In the genomic region with DNA sequence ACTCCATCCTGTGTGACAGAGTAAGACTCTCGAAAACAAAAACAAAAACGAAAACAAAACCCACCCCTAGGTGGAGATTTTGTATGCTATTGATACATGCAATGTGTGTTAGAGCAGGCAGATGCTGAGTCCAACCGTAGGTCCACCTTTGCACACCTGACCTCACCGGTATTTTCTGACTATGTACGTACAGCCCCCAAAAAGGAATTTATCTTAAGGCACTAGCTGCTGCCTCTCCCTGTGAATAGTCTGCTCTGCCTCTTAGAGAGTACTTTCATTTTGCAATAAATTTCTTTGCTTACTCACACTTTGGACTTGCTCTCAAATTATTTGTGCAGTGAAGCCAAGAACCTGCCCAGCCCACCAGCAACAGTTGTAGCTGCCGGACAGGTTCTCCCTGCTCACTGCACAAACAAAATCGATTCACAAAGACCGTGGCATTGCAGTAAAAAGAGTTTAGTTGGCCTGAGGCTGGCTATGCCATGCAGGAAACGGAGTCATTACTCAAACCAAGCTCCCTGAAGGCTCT, we compare ENCODE assay signal across 10 cellular contexts. TPM values are rescaled to one million over a fixed set of nuclear protein-coding genes. Genes with fewer than 3 reads are reported as not detected.
A peak's percentile ranks its signal among the peaks of the same experiment; 100 is the strongest.
DNase-seq lines count a peak whose midpoint lies in the region; ATAC-seq and TF ChIP-seq lines count a peak whose summit lies in the region.
"Had no signal": no experiment of that assay in that cellular context is flagged by ENCODE, and none has a peak within 500 bp of the region (broad histone marks: within the 10 kb centered on the region; RNA-seq: fewer than 3 reads in every experiment).

No MANE protein-coding gene starts in this region.

- H3K4me1 ChIP-seq in thyroid gland = peaks cover 20 to 35% of the 10 kb centered on the region in 2 donors
- no peaks in the 10 kb centered on the region for H3K4me1 ChIP-seq in aorta (ENCODE audit: control insufficient read depth in 1 of 2, insufficient read depth in 2 of 2, low read length in 2 of 2)

- ATAC-seq in sciatic nerve (no peak), aorta (ENCODE audit: low FRiP score) (no peak)
- ATAC-seq: A549; activated CD8-positive, alpha-beta T cell treated with anti-CD3 and anti-CD28 coated beads, Interleukin-2, amount 10 ng/mL, durations not matched to agents 7 days and 5 days had no signal

- CTCF ChIA-PET in activated CD4-positive, alpha-beta T cell treated with anti-CD3 and anti-CD28 coated beads, Interleukin-2, amount 10 ng/mL, durations not matched to agents 7 days and 5 days (lab: Charles Lee) = interaction anchor here (3.5 to 3.9 kb wide), 2 partner anchors 11 to 151 kb away, joined by 29 to 33 read pairs; no protein-coding TSS in a partner anchor

- peaks cover 22% of the 10 kb centered on the region for H3K4me1 Mint-ChIP-seq in activated CD4-positive, alpha-beta T cell treated with anti-CD3 and anti-CD28 coated beads, Interleukin-2, amount 10 ng/mL, durations not matched to agents 7 days and 5 days

- intact Hi-C loops in thyroid gland (cut with DNase I) (loop anchor here (5.0 to 10.0 kb wide), 2 partner anchors 154 to 212 kb away; no protein-coding TSS in a partner anchor), sciatic nerve (cut with DNase I) (loop anchor here (10.0 kb wide), 1 partner anchor 152 kb away; no protein-coding TSS in a partner anchor), aorta (cut with DNase I) (loop anchor here in 1 of 2 donors (5.0 kb wide), 2 partner anchors 109 to 209 kb away; a partner anchor contains a TSS)

- DNase-seq in NCI-H2227 (lab: John Stamatoyannopoulos, UW; ENCODE audit: unreplicated experiment) (peak; percentile 13), NCI-H2227 treated with DMSO at 0.1 percent for 48 hours (lab: John Stamatoyannopoulos, UW) (no peak), kidney epithelial cell (ENCODE audit: low read depth) (peak; percentile 31), thyroid gland (peak; percentile 91), sciatic nerve (ENCODE audit: low spot score) (no peak), aorta (no peak)
- no peak for DNase-seq in activated CD4-positive, alpha-beta T cell treated with anti-CD3 and anti-CD28 coated beads, Interleukin-2, amount 10 ng/mL, durations not matched to agents 7 days and 5 days
- DNase-seq: activated CD8-positive, alpha-beta T cell treated with anti-CD3 and anti-CD28 coated beads, Interleukin-2, amount 10 ng/mL, durations not matched to agents 7 days and 5 days had no signal

- no peaks in the 10 kb centered on the region for H3K9me3 ChIP-seq in thyroid gland
- H3K9me3 ChIP-seq in aorta (ENCODE audit: control insufficient read depth, low read length) = no peaks in the 10 kb centered on the region
- H3K9me3 ChIP-seq: A549 had no signal

- TF ChIP-seq CTCF in VCaP (conservative IDR thresholded peaks at IDR 0.05) (no peak), kidney epithelial cell (IDR thresholded peaks at IDR 0.05; ENCODE audit: insufficient read depth, low read length, poor library complexity, severe bottlenecking) (no peak), thyroid gland (IDR thresholded peaks at IDR 0.05) (peak in 3 of 6 experiments; percentile 16 to 34 (median 31))

- no peak overlapping the region for H3K4me3 Mint-ChIP-seq in activated CD4-positive, alpha-beta T cell treated with anti-CD3 and anti-CD28 coated beads, Interleukin-2, amount 10 ng/mL, durations not matched to agents 7 days and 5 days
- H3K4me3 Mint-ChIP-seq: activated CD8-positive, alpha-beta T cell treated with anti-CD3 and anti-CD28 coated beads, Interleukin-2, amount 10 ng/mL, durations not matched to agents 7 days and 5 days had no signal

- H3K36me3 Mint-ChIP-seq in activated CD4-positive, alpha-beta T cell treated with anti-CD3 and anti-CD28 coated beads, Interleukin-2, amount 10 ng/mL, durations not matched to agents 7 days and 5 days (ENCODE audit: low read depth) = peaks cover 10% of the 10 kb centered on the region

- no peak overlapping the region for H3K4me3 ChIP-seq in kidney epithelial cell (ENCODE audit: low read depth, low read length)
- peak overlapping the region in 1 of 3 donors; percentile 5 for H3K4me3 ChIP-seq in thyroid gland (replicated peaks in 1 of 3)
- H3K4me3 ChIP-seq in aorta (ENCODE audit: low read length in 2 of 2) = no peak overlapping the region
- H3K4me3 ChIP-seq: A549 had no signal

- TF ChIP-seq POLR2A in thyroid gland (IDR thresholded peaks at IDR 0.05) = peak in 1 of 2 donors; percentile 65

- H3K27me3 Mint-ChIP-seq in activated CD4-positive, alpha-beta T cell treated with anti-CD3 and anti-CD28 coated beads, Interleukin-2, amount 10 ng/mL, durations not matched to agents 7 days and 5 days = no peaks in the 10 kb centered on the region

- no peaks in the 10 kb centered on the region for H3K27me3 ChIP-seq in kidney epithelial cell (ENCODE audit: control insufficient read depth, insufficient read depth, low read length)
- H3K27me3 ChIP-seq in thyroid gland = no peaks in the 10 kb centered on the region
- no peaks in the 10 kb centered on the region for H3K27me3 ChIP-seq in aorta (ENCODE audit: control insufficient read depth in 1 of 2, insufficient read depth in 2 of 2, low read length in 1 of 2)

- POLR2A ChIA-PET in activated CD4-positive, alpha-beta T cell treated with anti-CD3 and anti-CD28 coated beads, Interleukin-2, amount 10 ng/mL, durations not matched to agents 7 days and 5 days (lab: Charles Lee) = no interaction called here

- H3K27ac ChIP-seq in VCaP = peak overlapping the region; percentile 98
- H3K27ac ChIP-seq in thyroid gland = peak overlapping the region; percentile 91 to 98 (median 96)
- no peak overlapping the region for H3K27ac ChIP-seq in aorta (ENCODE audit: low read depth in 1 of 2, low read length in 2 of 2)
- H3K27ac ChIP-seq: A549 had no signal

- H3K36me3 ChIP-seq in kidney epithelial cell (ENCODE audit: control insufficient read depth, insufficient read depth, low read length) (no peaks in the 10 kb centered on the region), thyroid gland (no peaks in the 10 kb centered on the region), aorta (ENCODE audit: control insufficient read depth in 1 of 2, insufficient read depth in 2 of 2, low read length in 1 of 2) (no peaks in the 10 kb centered on the region)

- 22 to 26% methylated on average over 9 of the region's 9 CpGs for WGBS in thyroid gland, 2 donors
- WGBS in aorta, 2 donors = 36 to 43% methylated on average over 9 of the region's 9 CpGs

- H3K9me3 Mint-ChIP-seq in activated CD4-positive, alpha-beta T cell treated with anti-CD3 and anti-CD28 coated beads, Interleukin-2, amount 10 ng/mL, durations not matched to agents 7 days and 5 days = no peaks in the 10 kb centered on the region

- H3K27ac Mint-ChIP-seq in activated CD4-positive, alpha-beta T cell treated with anti-CD3 and anti-CD28 coated beads, Interleukin-2, amount 10 ng/mL, durations not matched to agents 7 days and 5 days = no peak overlapping the region
- H3K27ac Mint-ChIP-seq: activated CD8-positive, alpha-beta T cell treated with anti-CD3 and anti-CD28 coated beads, Interleukin-2, amount 10 ng/mL, durations not matched to agents 7 days and 5 days had no signal

RNA-seq across cellular contexts. Expression of a gene that starts 8.2 kb away (rescaled TPM):
- total RNA-seq in kidney epithelial cell (3.1 and 5.0 TPM in 2 replicates), thyroid gland (1 to 10 TPM; 5.1 to 7.0 (median 6.2) TPM), sciatic nerve (6.1 TPM), aorta (1 to 10 TPM; 4.1 to 4.5 TPM)
- 1 to 10 TPM; 1.3 to 3.1 TPM for polyA plus RNA-seq in aorta
- total RNA-seq in activated CD4-positive, alpha-beta T cell treated with anti-CD3 and anti-CD28 coated beads, Interleukin-2, amount 10 ng/mL, durations not matched to agents 7 days and 5 days = 1 to 10 TPM; 4.6 to 5.6 TPM

RNA-seq across cellular contexts. Expression of a gene that starts 24.3 kb away (rescaled TPM):
- total RNA-seq in kidney epithelial cell (0.50 and 2.2 TPM in 2 replicates), thyroid gland (10 to 100 TPM in 3 of 4 donors, 1 to 10 TPM in 1; 2.4 to 20.7 (median 11.6) TPM), sciatic nerve (4.4 TPM), aorta (1 to 10 TPM in 1 of 2 donors, under 1 TPM in 1; 0.65 to 3.5 TPM)
- 10 to 100 TPM in 1 of 2 donors, 1 to 10 TPM in 1; 4.0 to 12.0 TPM for polyA plus RNA-seq in aorta
- 1 to 10 TPM; 1.2 to 1.6 TPM for total RNA-seq in activated CD4-positive, alpha-beta T cell treated with anti-CD3 and anti-CD28 coated beads, Interleukin-2, amount 10 ng/mL, durations not matched to agents 7 days and 5 days

RNA-seq across cellular contexts. Expression of a gene that starts 52.3 kb away (rescaled TPM):
- total RNA-seq in kidney epithelial cell = 1.6 and 3.0 TPM in 2 replicates
- total RNA-seq in thyroid gland = 1 to 10 TPM; 3.1 to 4.8 (median 3.6) TPM
- total RNA-seq in sciatic nerve = 3.1 TPM
- total RNA-seq in aorta = 1 to 10 TPM; 2.7 to 4.1 TPM
- polyA plus RNA-seq in aorta = 1 to 10 TPM; 2.5 to 3.3 TPM
- 1 to 10 TPM; 4.4 to 4.9 TPM for total RNA-seq in activated CD4-positive, alpha-beta T cell treated with anti-CD3 and anti-CD28 coated beads, Interleukin-2, amount 10 ng/mL, durations not matched to agents 7 days and 5 days

Comparison
In these comparisons a context has a peak if more than half of its experiments do, and no peak if none do; other contexts are left out.
1. DNase-seq: peak in NCI-H2227 (single experiment), kidney epithelial cell (single experiment) and thyroid gland (2 of 2); none in NCI-H2227 treated with DMSO at 0.1 percent for 48 hours (single experiment), sciatic nerve (single experiment), aorta (0 of 2) and activated CD4-positive, alpha-beta T cell treated with anti-CD3 and anti-CD28 coated beads, Interleukin-2, amount 10 ng/mL, durations not matched to agents 7 days and 5 days (single experiment).
2. H3K27ac ChIP-seq: peak in VCaP (single experiment) and thyroid gland (3 of 3); none in aorta (0 of 2).